In the genomic region with DNA sequence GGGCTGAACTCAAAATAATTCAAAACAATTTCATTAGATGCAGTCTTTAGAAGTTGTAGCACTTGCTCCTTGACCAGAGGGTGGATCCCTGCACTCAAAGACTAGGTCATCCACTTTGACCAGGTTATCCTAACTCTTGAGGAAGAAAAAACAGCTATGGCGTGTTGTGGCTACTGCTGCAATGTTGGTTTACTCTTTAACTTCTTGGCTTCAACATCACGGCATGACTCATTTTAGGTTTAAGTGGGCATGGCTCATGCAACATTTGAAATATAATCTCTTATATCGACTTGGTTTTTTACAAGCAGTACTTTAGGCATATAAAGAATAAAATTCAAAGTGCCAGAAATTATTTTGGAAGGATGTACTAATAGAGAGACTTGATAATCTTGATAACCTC, we compare ENCODE assay signal across 1 cellular context.
TF ChIP-seq lines count a peak whose summit lies in the region.

No MANE protein-coding gene starts in this region.

TF ChIP-seq in HEK293, 187 proteins besides CTCF, POLR2A, EP300 and RAD21 (continued from another document):
- TF ChIP-seq, protein P1, sequence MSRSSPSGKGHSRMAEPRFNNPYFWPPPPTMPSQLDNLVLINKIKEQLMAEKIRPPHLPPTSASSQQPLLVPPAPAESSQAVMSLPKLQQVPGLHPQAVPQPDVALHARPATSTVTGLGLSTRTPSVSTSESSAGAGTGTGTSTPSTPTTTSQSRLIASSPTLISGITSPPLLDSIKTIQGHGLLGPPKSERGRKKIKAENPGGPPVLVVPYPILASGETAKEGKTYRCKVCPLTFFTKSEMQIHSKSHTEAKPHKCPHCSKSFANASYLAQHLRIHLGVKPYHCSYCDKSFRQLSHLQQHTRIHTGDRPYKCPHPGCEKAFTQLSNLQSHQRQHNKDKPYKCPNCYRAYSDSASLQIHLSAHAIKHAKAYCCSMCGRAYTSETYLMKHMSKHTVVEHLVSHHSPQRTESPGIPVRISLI (tag by site-specific recombination; IDR thresholded peaks at IDR 0.05) = peak; percentile 77; the same call in 1 of the 2 replicates
- no peak for TF ChIP-seq ZNF571 (tag by site-specific recombination; IDR thresholded peaks at IDR 0.05)
- TF ChIP-seq, protein P2, sequence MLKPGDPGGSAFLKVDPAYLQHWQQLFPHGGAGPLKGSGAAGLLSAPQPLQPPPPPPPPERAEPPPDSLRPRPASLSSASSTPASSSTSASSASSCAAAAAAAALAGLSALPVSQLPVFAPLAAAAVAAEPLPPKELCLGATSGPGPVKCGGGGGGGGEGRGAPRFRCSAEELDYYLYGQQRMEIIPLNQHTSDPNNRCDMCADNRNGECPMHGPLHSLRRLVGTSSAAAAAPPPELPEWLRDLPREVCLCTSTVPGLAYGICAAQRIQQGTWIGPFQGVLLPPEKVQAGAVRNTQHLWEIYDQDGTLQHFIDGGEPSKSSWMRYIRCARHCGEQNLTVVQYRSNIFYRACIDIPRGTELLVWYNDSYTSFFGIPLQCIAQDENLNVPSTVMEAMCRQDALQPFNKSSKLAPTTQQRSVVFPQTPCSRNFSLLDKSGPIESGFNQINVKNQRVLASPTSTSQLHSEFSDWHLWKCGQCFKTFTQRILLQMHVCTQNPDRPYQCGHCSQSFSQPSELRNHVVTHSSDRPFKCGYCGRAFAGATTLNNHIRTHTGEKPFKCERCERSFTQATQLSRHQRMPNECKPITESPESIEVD (tag by site-specific recombination; IDR thresholded peaks at IDR 0.05) = peak; percentile 95
- TF ChIP-seq, protein P3, sequence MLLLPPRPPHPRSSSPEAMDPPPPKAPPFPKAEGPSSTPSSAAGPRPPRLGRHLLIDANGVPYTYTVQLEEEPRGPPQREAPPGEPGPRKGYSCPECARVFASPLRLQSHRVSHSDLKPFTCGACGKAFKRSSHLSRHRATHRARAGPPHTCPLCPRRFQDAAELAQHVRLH (tag by site-specific recombination; IDR thresholded peaks at IDR 0.05) = no peak; the same call in 1 of the 2 replicates
